31 cellular contexts compared by ENCODE assay signal in the genomic region with DNA sequence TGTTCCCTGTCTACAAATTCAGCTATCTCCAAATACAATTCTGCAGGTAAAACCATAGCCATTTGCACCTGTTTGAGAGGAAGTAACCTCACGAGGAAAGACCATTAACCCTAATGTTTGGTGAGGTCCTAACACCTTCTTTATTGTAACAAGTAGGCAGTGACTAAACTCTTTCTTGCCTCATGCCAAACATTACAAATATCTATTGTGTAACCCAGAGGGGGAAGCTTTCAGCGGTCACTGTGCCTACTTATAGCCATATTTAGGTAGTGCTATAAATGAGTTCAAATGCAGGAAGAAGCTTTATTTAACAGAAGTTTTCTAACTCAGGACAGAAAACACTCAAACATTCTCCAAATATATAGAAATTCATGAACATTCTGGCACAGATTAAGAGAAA.
A peak's percentile ranks its signal among the peaks of the same experiment; 100 is the strongest.
DNase-seq lines count a peak whose midpoint lies in the region; ATAC-seq and TF ChIP-seq lines count a peak whose summit lies in the region.
"Had no signal": no experiment of that assay in that cellular context is flagged by ENCODE, and none has a peak within 500 bp of the region (broad histone marks: within the 10 kb centered on the region; RNA-seq: fewer than 3 reads in every experiment).

No MANE protein-coding gene starts in this region.

- TF ChIP-seq EP300 in transverse colon (IDR thresholded peaks at IDR 0.05; ENCODE audit: low read depth), result no peak

- intact Hi-C loops in Right ventricle myocardium superior (cut with DNase I) (no loop called here), transverse colon (cut with DNase I; ENCODE audit: low total_unique reads) (no loop called here)

- H3K9me3 ChIP-seq in transverse colon, result no peaks in the 10 kb centered on the region
- H3K9me3 ChIP-seq: gastrocnemius medialis, psoas muscle, sigmoid colon, SJSA1 had no signal

- H3K4me3 ChIP-seq in NB4 (ENCODE audit: low read depth, low read length) (no peak overlapping the region), fibroblast of mammary gland (ENCODE audit: control insufficient read depth, low read depth, low read length) (no peak overlapping the region), transverse colon (no peak overlapping the region)
- H3K4me3 ChIP-seq: gastrocnemius medialis, hepatocyte, lung, psoas muscle, sigmoid colon, SJSA1 had no signal

- H3K36me3 ChIP-seq in transverse colon, result no peaks in the 10 kb centered on the region
- H3K36me3 ChIP-seq: gastrocnemius medialis, sigmoid colon, SJSA1 had no signal

- H3K27me3 ChIP-seq in transverse colon, result no peaks in the 10 kb centered on the region
- H3K27me3 ChIP-seq: gastrocnemius medialis, hepatocyte, sigmoid colon, SJSA1 had no signal

- 50 to 75% methylated on average over 2 of the region's 2 CpGs for WGBS in transverse colon (ENCODE audit: low coverage in 1 of 2), 2 donors

- TF ChIP-seq CTCF in NB4 (IDR thresholded peaks at IDR 0.05; ENCODE audit: low read depth, low read length) (no peak), fibroblast of mammary gland (conservative IDR thresholded peaks at IDR 0.05; ENCODE audit: control insufficient read depth, insufficient read depth, low read depth, low read length) (no peak), transverse colon (IDR thresholded peaks at IDR 0.05) (no peak)

- H3K27ac ChIP-seq in transverse colon, result no peak overlapping the region
- H3K27ac ChIP-seq: gastrocnemius medialis, hepatocyte, psoas muscle, sigmoid colon, SJSA1 had no signal

- in situ Hi-C loops in transverse colon (cut with MboI; ENCODE audit: low pct_ligation_motif_present in 1 of 4, low pct_unique_long_range_greater_than_20kb in 1 of 4, low sequenced_read_pairs in 3 of 4), result no loop called here

- no peak for TF ChIP-seq POLR2A in NB4 (IDR thresholded peaks at IDR 0.05; ENCODE audit: extremely low read depth, insufficient read length)
- TF ChIP-seq POLR2A in transverse colon (IDR thresholded peaks at IDR 0.05), result no peak

- no peak for ATAC-seq in Right ventricle myocardium superior (ENCODE audit: poor library complexity)
- ATAC-seq: effector memory CD8-positive, alpha-beta T cell; gastrocnemius medialis; natural killer cell; psoas muscle; stimulated activated effector memory CD8-positive, alpha-beta T cell treated with anti-CD3 and anti-CD28 coated beads, Interleukin-12 subunit alpha, Interleukin-12 subunit beta, amount 100 ng/mL, for 72 hours; T-cell; WTC11 had no signal

- no peaks in the 10 kb centered on the region for H3K4me1 ChIP-seq in transverse colon
- H3K4me1 ChIP-seq: gastrocnemius medialis, psoas muscle, SJSA1 had no signal

- DNase-seq in GF-D8 (lab: John Stamatoyannopoulos, UW) (peak; percentile 7), NB4 (ENCODE audit: low read depth) (peak; percentile 82), SKM-1 (lab: John Stamatoyannopoulos, UW; ENCODE audit: unreplicated experiment) (peak; percentile 15), fibroblast of mammary gland (ENCODE audit: low read depth) (peak; percentile 55), Right ventricle myocardium superior (no peak), DMS 273 treated with DMSO at 0.1 percent for 48 hours (lab: John Stamatoyannopoulos, UW) (no peak), 8988T (no peak), transverse colon (no peak)
- DNase-seq: activated CD4-positive, alpha-beta T cell treated with anti-CD3 and anti-CD28 coated beads, Interleukin-2, amount 10 ng/mL, durations not matched to agents 24 days and 14 days; activated CD8-positive, alpha-beta memory T cell treated with anti-CD3 and anti-CD28 coated beads for 24 hours; activated T-cell treated with anti-CD3 and anti-CD28 coated beads for 4 hours; anterior cingulate cortex; cortex of kidney; DND-41; effector memory CD8-positive, alpha-beta T cell; erythroblast; gastrocnemius medialis; GOT3; natural killer cell; NCI-H2029 treated with DMSO at 0.1 percent for 48 hours; NCI-H524 treated with DMSO at 0.1 percent for 48 hours; nucleus accumbens; psoas muscle; sigmoid colon; substantia nigra; T-cell had no signal

Comparison
In these comparisons a context has a peak if more than half of its experiments do, and no peak if none do; other contexts are left out.
1. DNase-seq: peak in GF-D8 (single experiment), NB4 (single experiment), SKM-1 (single experiment) and fibroblast of mammary gland (single experiment); none in Right ventricle myocardium superior (single experiment), DMS 273 treated with DMSO at 0.1 percent for 48 hours (single experiment), 8988T (single experiment) and transverse colon (single experiment).